Comparison of ENCODE assay signal across 1 cellular context in genomic region chr7:38321967-38322366, GRCh38.
TF ChIP-seq lines count a peak whose summit lies in the region.

No MANE protein-coding gene starts in this region.

TF ChIP-seq in IMR-90, 13 proteins besides CTCF, POLR2A, EP300 and RAD21:
- TF ChIP-seq BHLHE40 (IDR thresholded peaks at IDR 0.05; ENCODE audit: low read depth, low read length) (no peak), CHD1 (IDR thresholded peaks at IDR 0.05; ENCODE audit: low read depth, low read length) (no peak), MXI1 (IDR thresholded peaks at IDR 0.05; ENCODE audit: borderline replicate concordance, low read depth, low read length) (no peak), USF2 (IDR thresholded peaks at IDR 0.05; ENCODE audit: low read depth, low read length) (no peak), NFE2L2 (IDR thresholded peaks at IDR 0.05; ENCODE audit: low read depth, low read length) (no peak), CEBPB (IDR thresholded peaks at IDR 0.05; ENCODE audit: low read depth, low read length) (no peak), MAFK (IDR thresholded peaks at IDR 0.05; ENCODE audit: low read depth, low read length) (no peak), RCOR1 (IDR thresholded peaks at IDR 0.05; ENCODE audit: insufficient replicate concordance, low read length) (no peak), ELK1 (IDR thresholded peaks at IDR 0.05; ENCODE audit: borderline replicate concordance, low read depth, low read length) (no peak), FOS (IDR thresholded peaks at IDR 0.05; ENCODE audit: low read depth, low read length) (no peak), SMC3 (IDR thresholded peaks at IDR 0.05; ENCODE audit: low read depth, low read length) (no peak), RFX5 (IDR thresholded peaks at IDR 0.05; ENCODE audit: low read depth, low read length) (no peak)
TF ChIP-seq in IMR-90: peak in this region for 0.
